Comparison of ENCODE assay signal across 19 cellular contexts in genomic region chr2:16813593-16813992, GRCh38.
"Had no signal": no experiment of that assay in that cellular context is flagged by ENCODE, and none has a peak within 500 bp of the region (broad histone marks: within the 10 kb centered on the region; RNA-seq: fewer than 3 reads in every experiment).

No MANE protein-coding gene starts in this region.

- H3K4me3 ChIP-seq: K562, SJSA1 had no signal

- H3K27ac Mint-ChIP-seq: IgD-negative memory B cell, T-cell had no signal

- H3K9me3 Mint-ChIP-seq: IgD-negative memory B cell, T-cell had no signal

- H3K36me3 ChIP-seq: SJSA1 had no signal

- H3K36me3 Mint-ChIP-seq: IgD-negative memory B cell, T-cell had no signal

- H3K4me1 Mint-ChIP-seq: IgD-negative memory B cell, T-cell had no signal

- H3K4me3 Mint-ChIP-seq: IgD-negative memory B cell, T-cell had no signal

- H3K27me3 Mint-ChIP-seq: IgD-negative memory B cell, T-cell had no signal

- H3K27ac ChIP-seq: HL-60, KMS-11, SJSA1 had no signal

- DNase-seq: Kasumi-1, MM.1S, NCI-H1092 treated with DMSO at 0.1 percent for 48 hours, NCI-H1436, NCI-H2029, NCI-H2081 treated with DMSO at 0.1 percent for 48 hours, NCI-H2227 treated with DMSO at 0.1 percent for 48 hours, NCI-H526, Right ventricle myocardium superior, RPMI8226, SIG-M5, SK-N-SH, SW 1271, T-cell had no signal

- ATAC-seq: K562, T-cell had no signal

- H3K4me1 ChIP-seq: SJSA1 had no signal

- H3K27me3 ChIP-seq: SJSA1 had no signal

- H3K9me3 ChIP-seq: SJSA1, SK-N-SH had no signal
